Comparison of ENCODE assay signal across 8 cellular contexts in genomic region chr5:132490484-132491367, GRCh38. TPM values are rescaled to one million over a fixed set of nuclear protein-coding genes. Genes with fewer than 3 reads are reported as not detected.
DNase-seq lines count a peak whose midpoint lies in the region; ATAC-seq and TF ChIP-seq lines count a peak whose summit lies in the region.

Gene IRF1, minus strand, starts transcription at chr5:132490773. Its CDS starts 1,295 bp downstream, at chr5:132489478.

- no peaks in the 10 kb centered on the region for H3K27me3 ChIP-seq in CD4-positive, alpha-beta T cell (ENCODE audit: control insufficient read depth, insufficient read depth, low read length)
- H3K27me3 ChIP-seq in right lobe of liver, result no peaks in the 10 kb centered on the region

- H3K9me3 ChIP-seq in CD4-positive, alpha-beta T cell (ENCODE audit: control insufficient read depth, low read length), result no peaks in the 10 kb centered on the region
- no peaks in the 10 kb centered on the region for H3K9me3 ChIP-seq in right lobe of liver

- no peak for TF ChIP-seq CTCF in CD4-positive, alpha-beta T cell (IDR thresholded peaks at IDR 0.05)
- peak in 1 of 4 donors; percentile 10 for TF ChIP-seq CTCF in right lobe of liver (IDR thresholded peaks at IDR 0.05)

- intact Hi-C loops in CD4-positive, alpha-beta T cell (cut with DNase I, micrococcal nuclease), result loop anchor here (1.0 to 10.0 kb wide), 7 partner anchors 18 to 1734 kb away; partner anchors contain the start of genes HSPA4 (in 1 of the 2), PPP2CA (in 1 of the 2) and SLC22A4 (in 1 of the 2)
- intact Hi-C loops in right lobe of liver (cut with DNase I), result no loop called here

- H3K4me1 ChIP-seq in right lobe of liver, result peaks cover 0 to 46% (median 22%) of the 10 kb centered on the region in 4 donors

- H3K27me3 Mint-ChIP-seq in CD4-positive, alpha-beta T cell, result peaks cover 7% of the 10 kb centered on the region

- H3K4me3 Mint-ChIP-seq in CD4-positive, alpha-beta T cell, result peak within 1 kb of the TSS; percentile 98

- CTCF ChIA-PET in CD4-positive, alpha-beta T cell (lab: Charles Lee), result interaction anchor here (1.0 to 5.5 kb wide), 21 partner anchors 8 to 119 kb away, joined by 3 to 34 read pairs (median 6); no protein-coding TSS in a partner anchor

- peaks cover 44% of the 10 kb centered on the region for H3K36me3 Mint-ChIP-seq in CD4-positive, alpha-beta T cell (ENCODE audit: low read depth)

- H3K9me3 Mint-ChIP-seq in CD4-positive, alpha-beta T cell, result no peaks in the 10 kb centered on the region

- peak within 1 kb of the TSS; percentile 99 for H3K27ac ChIP-seq in CD4-positive, alpha-beta T cell (ENCODE audit: low read depth, low read length)
- peak within 1 kb of the TSS; percentile 91 to 99 (median 98) for H3K27ac ChIP-seq in right lobe of liver

- H3K36me3 ChIP-seq in right lobe of liver, result peaks cover 9 to 34% (median 21%) of the 10 kb centered on the region in 4 donors

- TF ChIP-seq POLR2A in right lobe of liver (IDR thresholded peaks at IDR 0.05), result peak; percentile 99

- DNase-seq in CD4-positive, alpha-beta T cell, result peak; percentile 94 to 99 (median 98)
- DNase-seq in NCI-H82 (lab: John Stamatoyannopoulos, UW), result peak; percentile 87
- peak; percentile 98 for DNase-seq in activated CD4-positive, alpha-beta T cell treated with anti-CD3 and anti-CD28 coated beads, Interleukin-2, amount 50 U/mL, for 48 hours
- DNase-seq in dermis microvascular lymphatic vessel endothelial cell (ENCODE audit: low read depth in 2 of 2), result peak; percentile 82 to 97
- DNase-seq in right lobe of liver, result peak; percentile 98 to 99 (median 98)
- DNase-seq in stimulated activated CD4-positive, alpha-beta T cell treated with anti-CD3 and anti-CD28 coated beads, Interleukin-4, amount 100 ng/mL, for 48 hours (ENCODE audit: low read depth in 2 of 2), result peak; percentile 97

- WGBS in right lobe of liver (ENCODE audit: insufficient coverage, low coverage, low lambda C conversion rate, missing lambda C conversion rate), result 0% methylated on average over 23 of the region's 87 CpGs

- H3K4me3 ChIP-seq in right lobe of liver, result peak within 1 kb of the TSS; percentile 93 to 95 (median 95)

- peak within 1 kb of the TSS; percentile 97 for H3K27ac Mint-ChIP-seq in CD4-positive, alpha-beta T cell

- peak; percentile 71 for ATAC-seq in CD4-positive, alpha-beta T cell (ENCODE audit: poor library complexity)
- ATAC-seq in GM19397 (IDR thresholded peaks at IDR 0.05; ENCODE audit: unreplicated experiment) (peak; percentile 80), HG03565 (IDR thresholded peaks at IDR 0.05; ENCODE audit: unreplicated experiment) (peak; percentile 73), right lobe of liver (peak; percentile 83 to 93 (median 86))

- POLR2A ChIA-PET in CD4-positive, alpha-beta T cell (lab: Charles Lee), result interaction anchor here (0.7 to 25.5 kb wide), 32 partner anchors 8 to 1609 kb away, joined by 3 to 1045 read pairs (median 8); partner anchors contain the start of genes AFF4, CCNI2, HSPA4 and KIF3A

- peaks cover 83% of the 10 kb centered on the region for H3K4me1 Mint-ChIP-seq in CD4-positive, alpha-beta T cell (ENCODE audit: low read depth)

RNA-seq across cellular contexts. Expression of gene IRF1, which starts in this region (rescaled TPM):
- total RNA-seq in CD4-positive, alpha-beta T cell, result 1,000 to 10,000 TPM; 1,212 to 1,234 TPM
- total RNA-seq in dermis microvascular lymphatic vessel endothelial cell (11.2 and 23.4 TPM in 2 replicates), right lobe of liver (10 to 100 TPM; 23.9 to 38.3 (median 30.2) TPM)

Comparison
In these comparisons a context has a peak if more than half of its experiments do, and no peak if none do; other contexts are left out.
1. Peak in every context shown above with its lines: DNase-seq, ATAC-seq, H3K4me3 ChIP-seq and H3K27ac ChIP-seq.
2. RNA of gene IRF1 (total RNA-seq): 1,212 to 1,234 TPM in CD4-positive, alpha-beta T cell; 23.9 to 38.3 TPM in right lobe of liver and 11.2 to 23.4 TPM in dermis microvascular lymphatic vessel endothelial cell; every median in the first group is over 10 times any median in the second.
3. intact Hi-C loops: an anchor here in CD4-positive, alpha-beta T cell (1.0 to 10.0 kb wide); none called in right lobe of liver.